30 cellular contexts compared by ENCODE assay signal in genomic region chr20:9711872-9712271, GRCh38.
A peak's percentile ranks its signal among the peaks of the same experiment; 100 is the strongest.
DNase-seq lines count a peak whose midpoint lies in the region; ATAC-seq, FAIRE-seq and TF ChIP-seq lines count a peak whose summit lies in the region.
"Had no signal": no experiment of that assay in that cellular context is flagged by ENCODE, and none has a peak within 500 bp of the region (broad histone marks: within the 10 kb centered on the region; RNA-seq: fewer than 3 reads in every experiment).

No MANE protein-coding gene starts in this region.

- ATAC-seq in HepG2 (no peak), right lobe of liver (no peak), A549 (no peak)
- ATAC-seq: CD8-positive, alpha-beta T cell had no signal

- TF ChIP-seq RAD21 in HepG2 (CRISPR knock-in tag; IDR thresholded peaks at IDR 0.05) (no peak), A549 (conservative IDR thresholded peaks at IDR 0.05 in 1 of 2, IDR thresholded peaks at IDR 0.05 in 1 of 2) (no peak)

- H3K4me2 ChIP-seq in HepG2 (ENCODE audit: low read depth, low read length) (no peak overlapping the region), A549 (no peak overlapping the region)
- H3K4me2 ChIP-seq: BLaER1; BLaER1 treated with 17β-estradiol and CSF1 and Interleukin-3, amounts not matched to agents 10 nM and 100 nM had no signal

- no peak overlapping the region for H3K27ac ChIP-seq in HepG2 (ENCODE audit: extremely low read length, insufficient read depth, low read length)
- H3K27ac ChIP-seq in right lobe of liver = no peak overlapping the region
- no peak overlapping the region for H3K27ac ChIP-seq in A549
- H3K27ac ChIP-seq: 22Rv1; BLaER1; BLaER1 treated with 17β-estradiol and CSF1 and Interleukin-3, amounts not matched to agents 10 nM and 100 nM; C4-2B had no signal

- no peaks in the 10 kb centered on the region for H4K20me1 ChIP-seq in HepG2 (ENCODE audit: insufficient read depth, low read length)
- H4K20me1 ChIP-seq: BLaER1; BLaER1 treated with 17β-estradiol and CSF1 and Interleukin-3, amounts not matched to agents 10 nM and 100 nM had no signal

- CTCF ChIA-PET in HepG2 (lab: Yijun Ruan, JAX; ENCODE audit: low intra/inter-chr PET ratio, low total read pairs) = no interaction called here
- CTCF ChIA-PET in A549 (lab: Yijun Ruan, JAX) = no interaction called here

- H3K27me3 ChIP-seq in HepG2 (ENCODE audit: control insufficient read depth in 1 of 2, insufficient read depth in 2 of 2, low read length in 2 of 2) (no peaks in the 10 kb centered on the region), right lobe of liver (no peaks in the 10 kb centered on the region)
- H3K27me3 ChIP-seq: BE2C; BLaER1; BLaER1 treated with 17β-estradiol and CSF1 and Interleukin-3, amounts not matched to agents 10 nM and 100 nM had no signal

- intact Hi-C loops in HepG2 (cut with micrococcal nuclease; ENCODE audit: unreplicated experiment) = no loop called here
- intact Hi-C loops in right lobe of liver (cut with DNase I) = no loop called here

- FAIRE-seq in HepG2 (lab: Jason Lieb, UNC) = no peak
- FAIRE-seq in A549 (lab: Jason Lieb, UNC) = peak; percentile 51
- FAIRE-seq: A204.1, D721Med had no signal

- POLR2A ChIA-PET in HepG2 (lab: Yijun Ruan, JAX) = no interaction called here
- POLR2A ChIA-PET in A549 (lab: Yijun Ruan, JAX) = no interaction called here

- H3K9me3 ChIP-seq in HepG2 (ENCODE audit: low read length) (no peaks in the 10 kb centered on the region), right lobe of liver (no peaks in the 10 kb centered on the region), A549 (no peaks in the 10 kb centered on the region)
- H3K9me3 ChIP-seq: BE2C; BLaER1; BLaER1 treated with 17β-estradiol and CSF1 and Interleukin-3, amounts not matched to agents 10 nM and 100 nM; Caco-2 had no signal

- H2AFZ ChIP-seq in HepG2 (ENCODE audit: low read length) = no peak overlapping the region

- in situ Hi-C loops in HepG2 (cut with HindIII; ENCODE audit: extremely low pct_ligation_motif_present, low pct_unique_long_range_greater_than_20kb) = no loop called here

- no peak for TF ChIP-seq EP300 in HepG2 (IDR thresholded peaks at IDR 0.05; ENCODE audit: low read depth in 2 of 2, low read length in 2 of 2)
- TF ChIP-seq EP300 in HepG2 (CRISPR knock-in tag; IDR thresholded peaks at IDR 0.05; ENCODE audit: borderline replicate concordance) = no peak
- no peak for TF ChIP-seq EP300 in A549 (IDR thresholded peaks at IDR 0.05)

- H3K4me3 ChIP-seq in HepG2 (replicated peaks in 1 of 3; ENCODE audit: insufficient read depth in 1 of 3, low read depth in 2 of 3, low read length in 3 of 3) = no peak overlapping the region
- H3K4me3 ChIP-seq in right lobe of liver = no peak overlapping the region
- no peak overlapping the region for H3K4me3 ChIP-seq in A549
- H3K4me3 ChIP-seq: BLaER1; BLaER1 treated with 17β-estradiol and CSF1 and Interleukin-3, amounts not matched to agents 10 nM and 100 nM had no signal

- no peak overlapping the region for H3K9ac ChIP-seq in HepG2 (ENCODE audit: insufficient read depth, low read depth, low read length)
- H3K9ac ChIP-seq: BLaER1; BLaER1 treated with 17β-estradiol and CSF1 and Interleukin-3, amounts not matched to agents 10 nM and 100 nM had no signal

- no peaks in the 10 kb centered on the region for H3K79me2 ChIP-seq in HepG2 (ENCODE audit: insufficient read depth, low read length)

- BruUV-seq in HepG2 (replicated peaks; lab: Mats Ljungman, UMichigan) = no TSS peak

- DNase-seq in HepG2 (ENCODE audit: low spot score) (no peak), right lobe of liver (no peak), A549 (ENCODE audit: low read depth in 1 of 2, low spot score in 1 of 2) (no peak), T1000 (lab: John Stamatoyannopoulos, UW) (no peak)
- DNase-seq: 8988T; ACHN; AML-193; BE2C; C1 segment of cervical spinal cord; Caco-2; Calu3; CD4-positive, alpha-beta memory T cell; CD4-positive, alpha-beta T cell; CD4-positive, CD25-positive, alpha-beta regulatory T cell; CD8-positive, alpha-beta memory T cell; CD8-positive, alpha-beta T cell; COR-L47; DMS 273 treated with DMSO at 0.1 percent for 48 hours; DMS153; DMS53; DMS79; DMS79 treated with DMSO at 0.1 percent for 48 hours; DND-41; EL had no signal

- 22% methylated on average over 2 of the region's 2 CpGs for WGBS in HepG2 (ENCODE audit: low lambda C conversion rate)
- WGBS in right lobe of liver (ENCODE audit: insufficient coverage, low coverage, low lambda C conversion rate, missing lambda C conversion rate) = 32% methylated on average over 2 of the region's 2 CpGs
- 7% methylated on average over 2 of the region's 2 CpGs for WGBS in A549 (ENCODE audit: missing lambda C conversion rate)

- H3K36me3 ChIP-seq in HepG2 (replicated peaks in 1 of 2; ENCODE audit: control insufficient read depth in 1 of 2, insufficient read depth in 2 of 2, low read length in 2 of 2) (no peaks in the 10 kb centered on the region), right lobe of liver (no peaks in the 10 kb centered on the region)
- H3K36me3 ChIP-seq: BE2C; BLaER1; BLaER1 treated with 17β-estradiol and CSF1 and Interleukin-3, amounts not matched to agents 10 nM and 100 nM had no signal

- H3K4me1 ChIP-seq in HepG2 (ENCODE audit: insufficient read depth, low read length) (no peaks in the 10 kb centered on the region), right lobe of liver (no peaks in the 10 kb centered on the region), A549 (no peaks in the 10 kb centered on the region)
- H3K4me1 ChIP-seq: BE2C; BLaER1; BLaER1 treated with 17β-estradiol and CSF1 and Interleukin-3, amounts not matched to agents 10 nM and 100 nM; Caco-2 had no signal

- TF ChIP-seq POLR2A in HepG2 (IDR thresholded peaks at IDR 0.05; ENCODE audit: insufficient read depth in 1 of 2, low read depth in 2 of 2, low read length in 2 of 2) (no peak), right lobe of liver (IDR thresholded peaks at IDR 0.05) (no peak), A549 (IDR thresholded peaks at IDR 0.05; ENCODE audit: low read length) (no peak)

- no peak for TF ChIP-seq CTCF in HepG2 (CRISPR knock-in tag; IDR thresholded peaks at IDR 0.05)
- no peak for TF ChIP-seq CTCF in right lobe of liver (IDR thresholded peaks at IDR 0.05)
- no peak for TF ChIP-seq CTCF in A549 (IDR thresholded peaks at IDR 0.05)

TF ChIP-seq in HepG2, 621 proteins besides CTCF, POLR2A, EP300 and RAD21:
- TF ChIP-seq, protein P1, sequence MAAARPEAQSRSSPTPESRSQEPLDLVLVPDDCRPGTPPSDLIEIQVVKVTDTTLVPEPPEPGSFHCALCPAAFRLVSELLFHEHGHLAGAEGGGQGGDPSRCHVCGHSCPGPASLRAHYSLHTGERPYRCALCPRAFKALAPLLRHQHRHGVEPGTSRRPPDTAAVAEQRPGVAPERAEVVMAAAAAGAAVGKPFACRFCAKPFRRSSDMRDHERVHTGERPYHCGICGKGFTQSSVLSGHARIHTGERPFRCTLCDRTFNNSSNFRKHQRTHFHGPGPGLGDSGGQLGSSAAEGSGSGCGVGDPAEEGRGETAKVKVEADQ (CRISPR knock-in tag; IDR thresholded peaks at IDR 0.05; ENCODE audit: borderline replicate concordance) = no peak
- no peak for TF ChIP-seq ZFP62 (CRISPR knock-in tag; IDR thresholded peaks at IDR 0.05)
- TF ChIP-seq ZNF761 (CRISPR knock-in tag; conservative IDR thresholded peaks at IDR 0.05) = no peak
- peak; percentile 98 for TF ChIP-seq MNT (IDR thresholded peaks at IDR 0.05)

TF ChIP-seq in A549, 52 proteins besides CTCF, POLR2A, EP300 and RAD21 (continues in another document):
- TF ChIP-seq FOSB (CRISPR knock-in tag; IDR thresholded peaks at IDR 0.05) (no peak), CHD4 (IDR thresholded peaks at IDR 0.05; ENCODE audit: borderline replicate concordance) (no peak), KDM1A (IDR thresholded peaks at IDR 0.05; ENCODE audit: low read depth) (no peak), JUN (IDR thresholded peaks at IDR 0.05) (no peak), ATOH8 (CRISPR knock-in tag; IDR thresholded peaks at IDR 0.05; ENCODE audit: low read depth) (no peak), TFCP2L1 (CRISPR knock-in tag; IDR thresholded peaks at IDR 0.05) (no peak), HOXB13 (CRISPR knock-in tag; IDR thresholded peaks at IDR 0.05; ENCODE audit: low read depth) (no peak), MAZ (IDR thresholded peaks at IDR 0.05; ENCODE audit: borderline replicate concordance, low read depth, low read length) (no peak), RCOR1 (IDR thresholded peaks at IDR 0.05; ENCODE audit: low read depth, low read length) (no peak)
- TF ChIP-seq, protein P2, sequence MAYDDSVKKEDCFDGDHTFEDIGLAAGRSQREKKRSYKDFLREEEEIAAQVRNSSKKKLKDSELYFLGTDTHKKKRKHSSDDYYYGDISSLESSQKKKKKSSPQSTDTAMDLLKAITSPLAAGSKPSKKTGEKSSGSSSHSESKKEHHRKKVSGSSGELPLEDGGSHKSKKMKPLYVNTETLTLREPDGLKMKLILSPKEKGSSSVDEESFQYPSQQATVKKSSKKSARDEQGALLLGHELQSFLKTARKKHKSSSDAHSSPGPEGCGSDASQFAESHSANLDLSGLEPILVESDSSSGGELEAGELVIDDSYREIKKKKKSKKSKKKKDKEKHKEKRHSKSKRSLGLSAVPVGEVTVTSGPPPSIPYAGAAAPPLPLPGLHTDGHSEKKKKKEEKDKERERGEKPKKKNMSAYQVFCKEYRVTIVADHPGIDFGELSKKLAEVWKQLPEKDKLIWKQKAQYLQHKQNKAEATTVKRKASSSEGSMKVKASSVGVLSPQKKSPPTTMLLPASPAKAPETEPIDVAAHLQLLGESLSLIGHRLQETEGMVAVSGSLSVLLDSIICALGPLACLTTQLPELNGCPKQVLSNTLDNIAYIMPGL (CRISPR knock-in tag; IDR thresholded peaks at IDR 0.05; ENCODE audit: borderline replicate concordance) = no peak
- TF ChIP-seq, protein P3, sequence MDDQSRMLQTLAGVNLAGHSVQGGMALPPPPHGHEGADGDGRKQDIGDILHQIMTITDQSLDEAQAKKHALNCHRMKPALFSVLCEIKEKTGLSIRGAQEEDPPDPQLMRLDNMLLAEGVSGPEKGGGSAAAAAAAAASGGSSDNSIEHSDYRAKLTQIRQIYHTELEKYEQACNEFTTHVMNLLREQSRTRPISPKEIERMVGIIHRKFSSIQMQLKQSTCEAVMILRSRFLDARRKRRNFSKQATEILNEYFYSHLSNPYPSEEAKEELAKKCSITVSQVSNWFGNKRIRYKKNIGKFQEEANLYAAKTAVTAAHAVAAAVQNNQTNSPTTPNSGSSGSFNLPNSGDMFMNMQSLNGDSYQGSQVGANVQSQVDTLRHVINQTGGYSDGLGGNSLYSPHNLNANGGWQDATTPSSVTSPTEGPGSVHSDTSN (IDR thresholded peaks at IDR 0.05) = no peak
- TF ChIP-seq, protein P4, sequence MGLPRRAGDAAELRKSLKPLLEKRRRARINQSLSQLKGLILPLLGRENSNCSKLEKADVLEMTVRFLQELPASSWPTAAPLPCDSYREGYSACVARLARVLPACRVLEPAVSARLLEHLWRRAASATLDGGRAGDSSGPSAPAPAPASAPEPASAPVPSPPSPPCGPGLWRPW (IDR thresholded peaks at IDR 0.05) = no peak
